In the genomic region with DNA sequence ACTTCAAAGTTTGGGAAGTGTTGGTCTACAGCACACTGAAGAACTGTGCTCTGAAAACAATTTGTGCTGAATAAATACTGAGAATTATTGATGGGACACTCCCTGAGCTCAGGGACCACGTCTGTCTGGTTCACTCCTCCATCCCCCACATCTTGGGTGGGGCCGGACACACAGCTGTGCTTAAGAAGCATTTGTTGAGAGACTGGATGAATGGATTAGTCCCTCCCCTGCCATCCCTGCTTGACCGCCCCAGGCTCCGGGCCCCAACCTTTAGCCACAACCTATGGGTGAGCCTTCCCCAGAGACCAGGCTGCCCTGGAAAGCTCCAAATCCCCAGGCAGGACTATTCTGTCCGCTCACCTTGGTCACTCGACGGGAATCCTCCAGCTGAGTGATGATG, we compare ENCODE assay signal across 34 cellular contexts. TPM values are rescaled to one million over a fixed set of nuclear protein-coding genes. Genes with fewer than 3 reads are reported as not detected.
"Had no signal": no experiment of that assay in that cellular context is flagged by ENCODE, and none has a peak within 500 bp of the region (broad histone marks: within the 10 kb centered on the region; RNA-seq: fewer than 3 reads in every experiment).

No MANE protein-coding gene starts in this region.

- H3K4me1 ChIP-seq: adrenal gland, ascending aorta, left lung, sigmoid colon, stomach, tibial artery, upper lobe of right lung had no signal

- DNase-seq: activated CD4-positive, alpha-beta T cell treated with anti-CD3 and anti-CD28 coated beads for 48 hours; activated CD4-positive, alpha-beta T cell treated with anti-CD3 and anti-CD28 coated beads, Interleukin-2, amount 50 U/mL, for 48 hours; activated CD8-positive, alpha-beta memory T cell treated with anti-CD3 and anti-CD28 coated beads, Interleukin-2, amount 50 U/mL, for 4 hours; activated effector memory CD4-positive, alpha-beta T cell treated with anti-CD3 and anti-CD28 coated beads, Interleukin-2, amount 50 U/mL, for 16 hours; activated naive CD4-positive, alpha-beta T cell treated with anti-CD3 and anti-CD28 coated beads for 36 hours; activated naive CD8-positive, alpha-beta T cell treated with anti-CD3 and anti-CD28 coated beads for 36 hours; activated T-cell treated with anti-CD3 and anti-CD28 coated beads, Interleukin-2, amount 50 U/mL, for 1 hour; adrenal gland; dorsolateral prefrontal cortex; effector memory CD4-positive, alpha-beta T cell; head of caudate nucleus; kidney glomerular epithelial cell; left lung; mammary epithelial cell; naive thymus-derived CD4-positive, alpha-beta T cell; posterior cingulate gyrus; sigmoid colon; stimulated activated CD4-positive, alpha-beta T cell treated with anti-CD3 and anti-CD28 coated beads, Interleukin-15, amount 100 ng/mL, for 24 hours; stimulated activated CD4-positive, alpha-beta T cell treated with anti-CD3 and anti-CD28 coated beads, Interleukin-2, amount 100 ng/mL, for 24 hours; stimulated activated naive B cell treated with anti-CD40 and anti-IgM and Interleukin-4, amounts not matched to agents 10 μg/mL and 1 μg/mL and 100 μg/mL, for 72 hours; stomach; T-helper 9 cell; tibial artery; upper lobe of right lung had no signal

- H3K36me3 ChIP-seq: adrenal gland, ascending aorta, left lung, sigmoid colon, stomach, tibial artery, upper lobe of right lung had no signal

- H3K27me3 ChIP-seq: ascending aorta, cardiac muscle cell, sigmoid colon had no signal

- H3K9me3 ChIP-seq: adrenal gland, ascending aorta, left lung, sigmoid colon, stomach, tibial artery, upper lobe of right lung had no signal

- H3K27ac ChIP-seq: adrenal gland, ascending aorta, cardiac muscle cell, coronary artery, dorsolateral prefrontal cortex, left lung, sigmoid colon, stomach, tibial artery, upper lobe of right lung, VCaP had no signal

- H3K4me3 ChIP-seq: adrenal gland, ascending aorta, cardiac muscle cell, coronary artery, dorsolateral prefrontal cortex, left lung, sigmoid colon, stomach, tibial artery, upper lobe of right lung had no signal

- ATAC-seq: activated CD4-positive, CD25-positive, alpha-beta regulatory T cell treated with anti-CD3 and anti-CD28 coated beads, Interleukin-2, amount 50 U/mL, for 24 hours; left lung; naive thymus-derived CD4-positive, alpha-beta T cell; stimulated activated naive B cell treated with anti-CD40 and anti-IgM and Interleukin-4, amounts not matched to agents 10 μg/mL and 1 μg/mL and 100 μg/mL, for 72 hours; upper lobe of right lung had no signal

RNA-seq across cellular contexts. Expression of gene TRIM63, which starts 7.5 kb away (rescaled TPM):
- total RNA-seq: activated CD8-positive, alpha-beta memory T cell treated with anti-CD3 and anti-CD28 coated beads for 36 hours; activated naive CD8-positive, alpha-beta T cell treated with anti-CD3 and anti-CD28 coated beads for 36 hours; activated T-helper 1 cell treated with anti-CD3 and anti-CD28 coated beads, Interleukin-12 subunit alpha, Interleukin-12 subunit beta, Interleukin-2, Interleukin-4 antibody, amounts not matched to agents 30 ng/mL and 10 ng/mL and 1 ng/mL, durations not matched to agents 14 hours and 24 hours and 36 hours; ascending aorta; cerebellum; epithelial cell of proximal tubule; mammary epithelial cell; naive thymus-derived CD4-positive, alpha-beta T cell had no signal
- polyA plus RNA-seq: mammary epithelial cell; naive thymus-derived CD4-positive, alpha-beta T cell; neural cell had no signal

RNA-seq across cellular contexts. Expression of gene SLC30A2, which starts 14.0 kb away (rescaled TPM):
- total RNA-seq: activated CD8-positive, alpha-beta memory T cell treated with anti-CD3 and anti-CD28 coated beads for 36 hours; activated naive CD4-positive, alpha-beta T cell treated with anti-CD3 and anti-CD28 coated beads for 36 hours; activated naive CD8-positive, alpha-beta T cell treated with anti-CD3 and anti-CD28 coated beads for 36 hours; activated T-helper 1 cell treated with anti-CD3 and anti-CD28 coated beads, Interleukin-12 subunit alpha, Interleukin-12 subunit beta, Interleukin-2, Interleukin-4 antibody, amounts not matched to agents 30 ng/mL and 10 ng/mL and 1 ng/mL, durations not matched to agents 14 hours and 24 hours and 36 hours; ascending aorta; cerebellum; epithelial cell of proximal tubule; naive thymus-derived CD4-positive, alpha-beta T cell; upper lobe of right lung had no signal
- polyA plus RNA-seq: mammary epithelial cell; naive thymus-derived CD4-positive, alpha-beta T cell had no signal

RNA-seq across cellular contexts. Expression of gene EXTL1, which starts 38.3 kb away (rescaled TPM):
- total RNA-seq: activated CD8-positive, alpha-beta memory T cell treated with anti-CD3 and anti-CD28 coated beads for 36 hours; activated naive CD4-positive, alpha-beta T cell treated with anti-CD3 and anti-CD28 coated beads for 36 hours; activated naive CD8-positive, alpha-beta T cell treated with anti-CD3 and anti-CD28 coated beads for 36 hours had no signal
- polyA plus RNA-seq: naive thymus-derived CD4-positive, alpha-beta T cell had no signal
